In the genomic region with DNA sequence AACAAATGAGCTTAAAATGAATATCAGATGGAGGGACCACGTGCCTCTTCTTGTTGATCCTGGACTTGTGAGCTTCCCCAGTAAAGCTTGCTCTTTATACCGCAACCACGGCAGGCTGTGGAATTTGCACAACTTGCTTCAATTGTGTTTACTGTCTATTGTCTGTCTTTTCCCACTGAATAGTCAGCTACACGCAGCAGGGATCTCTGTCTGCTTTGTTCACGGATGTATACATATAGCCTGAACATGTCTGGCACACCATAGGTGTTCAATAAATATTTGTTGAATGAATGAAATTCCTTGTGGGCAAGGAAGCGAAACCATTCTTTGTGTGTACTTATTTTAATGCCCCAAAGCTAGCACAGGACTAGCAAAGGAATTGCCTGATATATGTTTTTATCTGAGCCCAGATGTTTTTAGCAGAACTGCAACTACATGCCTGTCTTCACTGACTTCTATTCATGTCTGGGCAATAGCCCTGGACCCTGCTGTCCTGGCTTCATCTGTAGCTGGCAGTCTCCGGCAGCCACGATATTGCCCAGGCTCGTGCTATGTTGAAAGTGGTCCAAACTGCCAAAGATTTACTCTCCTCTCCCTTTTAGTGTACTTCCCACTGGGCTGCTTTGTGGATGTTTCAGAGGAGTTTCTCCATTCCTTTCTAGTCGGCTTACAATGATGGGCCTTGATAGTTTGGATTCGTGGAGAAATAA, we compare ENCODE assay signal across 11 cellular contexts. TPM values are rescaled to one million over a fixed set of nuclear protein-coding genes. Genes with fewer than 3 reads are reported as not detected.
DNase-seq lines count a peak whose midpoint lies in the region; ATAC-seq and TF ChIP-seq lines count a peak whose summit lies in the region.
"Had no signal": no experiment of that assay in that cellular context is flagged by ENCODE, and none has a peak within 500 bp of the region (broad histone marks: within the 10 kb centered on the region; RNA-seq: fewer than 3 reads in every experiment).

No MANE protein-coding gene starts in this region.

- in situ Hi-C loops in GM23248 (cut with MboI) (loop anchor here (25.0 kb wide), 1 partner anchor 658 kb away; no protein-coding TSS in a partner anchor), GM13977 (cut with MboI; ENCODE audit: low pct_unique_long_range_greater_than_20kb, low sequenced_read_pairs, unreplicated experiment) (loop anchor here (25.0 kb wide), 1 partner anchor 658 kb away; no protein-coding TSS in a partner anchor)

- WGBS in GM23248 (ENCODE audit: low coverage in 1 of 2, low lambda C conversion rate in 2 of 2, missing lambda C conversion rate in 2 of 2), 2 experiments: 4 to 5% methylated on average over 11 of the region's 11 CpGs

- H3K27ac ChIP-seq in GM23248 (peak overlapping the region; percentile 55), RWPE2 (ENCODE audit: poor library complexity, severe bottlenecking) (peak overlapping the region; percentile 66), rectal smooth muscle tissue (ENCODE audit: low read depth, low read length) (peak overlapping the region; percentile 12)
- no peak overlapping the region for H3K27ac ChIP-seq in effector memory CD4-positive, alpha-beta T cell (ENCODE audit: insufficient read depth, low read length, poor library complexity, severe bottlenecking)

- peak overlapping the region; percentile 85 for H2AFZ ChIP-seq in GM23248

- no peaks in the 10 kb centered on the region for H3K79me2 ChIP-seq in GM23248 (ENCODE audit: insufficient read depth)

- DNase-seq in GM23248 (peak; percentile 54), RWPE2 (ENCODE audit: low spot score) (no peak), fibroblast of gingiva (ENCODE audit: low read depth) (peak; percentile 72), NOMO-1 treated with dmso at 0.1 percent for 144 hours (lab: John Stamatoyannopoulos, UW; ENCODE audit: unreplicated experiment) (no peak), Kasumi-1 (lab: John Stamatoyannopoulos, UW) (no peak), GM13977 (ENCODE audit: low spot score) (no peak)
- DNase-seq in effector memory CD4-positive, alpha-beta T cell: no peak
- DNase-seq: heart right ventricle, stomach, T-cell had no signal

- H3K9me2 ChIP-seq in GM23248 (ENCODE audit: insufficient read depth): no peaks in the 10 kb centered on the region

- H3K4me1 ChIP-seq in GM23248 (ENCODE audit: insufficient read depth) (peaks cover 36% of the 10 kb centered on the region), RWPE2 (ENCODE audit: insufficient read depth, poor library complexity, severe bottlenecking) (peaks cover 36% of the 10 kb centered on the region), rectal smooth muscle tissue (ENCODE audit: control insufficient read depth, insufficient read depth, low read length) (peaks cover 12% of the 10 kb centered on the region)
- H3K4me1 ChIP-seq in effector memory CD4-positive, alpha-beta T cell (ENCODE audit: control insufficient read depth, insufficient read depth, low read length, poor library complexity, severe bottlenecking): no peaks in the 10 kb centered on the region

- H3K27me3 ChIP-seq in GM23248 (replicated peaks; ENCODE audit: insufficient read depth) (no peaks in the 10 kb centered on the region), RWPE2 (ENCODE audit: insufficient read depth, poor library complexity, severe bottlenecking) (no peaks in the 10 kb centered on the region), rectal smooth muscle tissue (ENCODE audit: control insufficient read depth, insufficient read depth, low read length) (no peaks in the 10 kb centered on the region)
- no peaks in the 10 kb centered on the region for H3K27me3 ChIP-seq in effector memory CD4-positive, alpha-beta T cell (replicated peaks; ENCODE audit: control insufficient read depth, insufficient read depth, low read length, poor library complexity, severe bottlenecking)
- H3K27me3 ChIP-seq: heart right ventricle, stomach had no signal

- H4K20me1 ChIP-seq in GM23248 (ENCODE audit: insufficient read depth): no peaks in the 10 kb centered on the region

- peak overlapping the region; percentile 60 for H3K9ac ChIP-seq in GM23248
- H3K9ac ChIP-seq in rectal smooth muscle tissue (ENCODE audit: low read length): no peak overlapping the region

- peak overlapping the region; percentile 75 for H3K4me2 ChIP-seq in GM23248 (ENCODE audit: unreplicated experiment)

- ATAC-seq in RWPE2 (ENCODE audit: low read depth): peak; percentile 53
- ATAC-seq: heart right ventricle, T-cell had no signal

- H3K9me3 ChIP-seq in GM23248 (ENCODE audit: low read depth): no peaks in the 10 kb centered on the region
- no peaks in the 10 kb centered on the region for H3K9me3 ChIP-seq in RWPE2 (ENCODE audit: severe bottlenecking)
- no peaks in the 10 kb centered on the region for H3K9me3 ChIP-seq in effector memory CD4-positive, alpha-beta T cell (ENCODE audit: control insufficient read depth, low read length)
- H3K9me3 ChIP-seq: stomach had no signal

- H3K36me3 ChIP-seq in GM23248 (ENCODE audit: low read depth): no peaks in the 10 kb centered on the region
- no peaks in the 10 kb centered on the region for H3K36me3 ChIP-seq in RWPE2 (ENCODE audit: low read depth)
- H3K36me3 ChIP-seq in rectal smooth muscle tissue (ENCODE audit: control insufficient read depth, insufficient read depth, low read length): no peaks in the 10 kb centered on the region
- no peaks in the 10 kb centered on the region for H3K36me3 ChIP-seq in effector memory CD4-positive, alpha-beta T cell (ENCODE audit: control insufficient read depth, insufficient read depth, low read length)
- H3K36me3 ChIP-seq: heart right ventricle, stomach had no signal

- H3F3A ChIP-seq in GM23248 (ENCODE audit: insufficient read depth): peaks cover 27% of the 10 kb centered on the region

- TF ChIP-seq CTCF in RWPE2 (IDR thresholded peaks at IDR 0.05; ENCODE audit: poor library complexity, severe bottlenecking) (no peak), GM13977 (IDR thresholded peaks at IDR 0.05; ENCODE audit: extremely low read depth, insufficient read depth, missing control alignments) (no peak)

- peak overlapping the region; percentile 56 for H3K4me3 ChIP-seq in GM23248
- H3K4me3 ChIP-seq in RWPE2 (ENCODE audit: severe bottlenecking): no peak overlapping the region
- H3K4me3 ChIP-seq in rectal smooth muscle tissue (ENCODE audit: low read length): no peak overlapping the region
- H3K4me3 ChIP-seq in effector memory CD4-positive, alpha-beta T cell (ENCODE audit: insufficient read depth, low read depth, low read length, poor library complexity, severe bottlenecking): no peak overlapping the region
- H3K4me3 ChIP-seq: heart right ventricle, stomach had no signal

RNA-seq across cellular contexts. Expression of gene IFRD1, which starts 29.9 kb away (rescaled TPM):
- total RNA-seq in GM23248 (2014; rRNA removed; shearing (Covaris generic)): 61.4 and 75.5 TPM in 2 replicates
- 71.9 and 73.9 TPM in 2 replicates for polyA plus RNA-seq in GM23248 (2016; fragmentation: Nextera tagmentation; extraction: Ambion mirVana)

Comparison
In these comparisons a context has a peak if more than half of its experiments do, and no peak if none do; other contexts are left out.
1. DNase-seq: peak in GM23248 (single experiment) and fibroblast of gingiva (single experiment); none in RWPE2 (single experiment), NOMO-1 treated with dmso at 0.1 percent for 144 hours (single experiment), effector memory CD4-positive, alpha-beta T cell (0 of 3), Kasumi-1 (0 of 2) and GM13977 (single experiment).